In the genomic region with DNA sequence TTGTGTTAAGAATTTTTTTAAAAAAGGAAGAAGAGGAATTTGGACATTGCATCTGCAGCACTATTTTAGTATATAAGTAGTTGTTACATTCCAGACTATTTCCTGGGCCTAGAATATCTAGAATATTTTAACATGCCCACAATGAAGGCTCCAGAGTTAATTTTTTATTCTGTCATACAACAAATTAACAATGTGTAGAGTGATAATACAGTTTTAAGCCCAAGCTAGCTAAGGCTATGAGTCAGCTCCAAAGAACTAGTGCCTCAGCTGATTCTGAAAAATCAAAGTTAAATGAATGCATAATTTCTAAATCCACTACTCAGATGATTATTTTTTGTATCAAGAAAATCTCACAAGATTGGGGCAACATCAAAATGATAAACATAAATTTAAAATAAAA, we compare ENCODE assay signal across 25 cellular contexts.
"Had no signal": no experiment of that assay in that cellular context is flagged by ENCODE, and none has a peak within 500 bp of the region (broad histone marks: within the 10 kb centered on the region; RNA-seq: fewer than 3 reads in every experiment).

No MANE protein-coding gene starts in this region.

- H3K27me3 ChIP-seq: body of pancreas, cardiac muscle cell, dorsolateral prefrontal cortex, heart left ventricle, upper lobe of right lung had no signal

- H3K9me3 ChIP-seq: body of pancreas, heart left ventricle, lower lobe of right lung, upper lobe of right lung had no signal

- H3K4me1 ChIP-seq: body of pancreas, lower lobe of right lung, parathyroid adenoma, upper lobe of right lung had no signal

- H3K4me3 ChIP-seq: body of pancreas, cardiac muscle cell, dorsolateral prefrontal cortex, heart left ventricle, lower lobe of right lung, upper lobe of right lung had no signal

- DNase-seq: activated CD4-positive, alpha-beta T cell treated with anti-CD3 and anti-CD28 coated beads for 4 hours; activated CD4-positive, alpha-beta T cell treated with anti-CD3 and anti-CD28 coated beads, Interleukin-2, amount 50 U/mL, for 48 hours; activated CD4-positive, CD25-positive, alpha-beta regulatory T cell; activated CD8-positive, alpha-beta memory T cell treated with anti-CD3 and anti-CD28 coated beads, Interleukin-2, amount 50 U/mL, for 48 hours; activated naive CD4-positive, alpha-beta T cell; activated naive CD8-positive, alpha-beta T cell treated with anti-CD3 and anti-CD28 coated beads for 36 hours; activated T-cell treated with anti-CD3 and anti-CD28 coated beads, Interleukin-2, amount 50 U/mL, for 4 hours; amygdala; body of pancreas; dorsolateral prefrontal cortex; effector memory CD8-positive, alpha-beta T cell; heart left ventricle; lower lobe of right lung; naive B cell; nucleus accumbens; stimulated activated CD4-positive, alpha-beta T cell treated with anti-CD3 and anti-CD28 coated beads, Interleukin-4, amount 100 ng/mL, for 1 hour; stimulated activated naive CD4-positive, alpha-beta T cell treated with Interleukin-2 at 50 U/mL for 16 hours; SW 1271; T-helper 17 cell; upper lobe of right lung had no signal

- ATAC-seq: activated T-cell treated with anti-CD3 and anti-CD28 coated beads, Interleukin-2, amount 50 U/mL, for 4 hours; body of pancreas; effector memory CD8-positive, alpha-beta T cell; esophagus mucosa; heart left ventricle; left lobe of liver; lower lobe of right lung; sciatic nerve; T-helper 17 cell; upper lobe of right lung had no signal

- H3K27ac ChIP-seq: body of pancreas, cardiac muscle cell, dorsolateral prefrontal cortex, heart left ventricle, lower lobe of right lung, parathyroid adenoma, upper lobe of right lung had no signal

- H3K36me3 ChIP-seq: cardiac muscle cell, heart left ventricle, lower lobe of right lung, upper lobe of right lung had no signal

- H3K79me2 ChIP-seq: parathyroid adenoma had no signal

- H3K9ac ChIP-seq: parathyroid adenoma had no signal

- H2AFZ ChIP-seq: parathyroid adenoma had no signal
